Comparison of ENCODE assay signal across 18 cellular contexts in genomic region chr1:156806512-156807440, GRCh38. TPM values are rescaled to one million over a fixed set of nuclear protein-coding genes. Genes with fewer than 3 reads are reported as not detected.
DNase-seq lines count a peak whose midpoint lies in the region; ATAC-seq and TF ChIP-seq lines count a peak whose summit lies in the region.
"Had no signal": no experiment of that assay in that cellular context is flagged by ENCODE, and none has a peak within 500 bp of the region (broad histone marks: within the 10 kb centered on the region; RNA-seq: fewer than 3 reads in every experiment).

No MANE protein-coding gene starts in this region.

- no peak overlapping the region for H3K27ac ChIP-seq in BLaER1
- H3K27ac ChIP-seq: epithelial cell of prostate, left lung, SJSA1 had no signal

- peaks cover 91% of the 10 kb centered on the region for H3K4me1 Mint-ChIP-seq in activated CD4-positive, alpha-beta memory T cell treated with anti-CD3 and anti-CD28 coated beads, Interleukin-2, amount 10 ng/mL, durations not matched to agents 7 days and 5 days
- H3K4me1 Mint-ChIP-seq in mesothelial cell of epicardium (peaks cover 28% of the 10 kb centered on the region), type B pancreatic cell (ENCODE audit: unreplicated experiment) (peaks cover 38% of the 10 kb centered on the region)

- H3K27ac Mint-ChIP-seq in activated CD4-positive, alpha-beta memory T cell treated with anti-CD3 and anti-CD28 coated beads, Interleukin-2, amount 10 ng/mL, durations not matched to agents 7 days and 5 days, result peak overlapping the region; percentile 98
- H3K27ac Mint-ChIP-seq in mesothelial cell of epicardium, result peak overlapping the region; percentile 74
- H3K27ac Mint-ChIP-seq in type B pancreatic cell, result no peak overlapping the region

- no peaks in the 10 kb centered on the region for H3K9me3 ChIP-seq in BLaER1
- H3K9me3 ChIP-seq: left lung, SJSA1 had no signal

- no peaks in the 10 kb centered on the region for H3K27me3 ChIP-seq in BLaER1
- H3K27me3 ChIP-seq: hepatocyte, left lung, SJSA1 had no signal

- H3K4me1 ChIP-seq in BLaER1, result peaks cover 56% of the 10 kb centered on the region
- H3K4me1 ChIP-seq: SJSA1 had no signal

- no peaks in the 10 kb centered on the region for H3K27me3 Mint-ChIP-seq in activated CD4-positive, alpha-beta memory T cell treated with anti-CD3 and anti-CD28 coated beads, Interleukin-2, amount 10 ng/mL, durations not matched to agents 7 days and 5 days
- H3K27me3 Mint-ChIP-seq in mesothelial cell of epicardium (ENCODE audit: low read depth) (peaks cover 14% of the 10 kb centered on the region), type B pancreatic cell (peaks cover 19% of the 10 kb centered on the region)

- no peak overlapping the region for H3K9ac ChIP-seq in BLaER1

- H3K36me3 Mint-ChIP-seq in activated CD4-positive, alpha-beta memory T cell treated with anti-CD3 and anti-CD28 coated beads, Interleukin-2, amount 10 ng/mL, durations not matched to agents 7 days and 5 days (ENCODE audit: low read depth), result peaks cover 76% of the 10 kb centered on the region
- H3K36me3 Mint-ChIP-seq in mesothelial cell of epicardium (no peaks in the 10 kb centered on the region), type B pancreatic cell (peaks cover 5% of the 10 kb centered on the region)

- H4K20me1 ChIP-seq in BLaER1, result peaks cover 10% of the 10 kb centered on the region

- CTCF ChIA-PET in activated CD4-positive, alpha-beta memory T cell treated with anti-CD3 and anti-CD28 coated beads, Interleukin-2, amount 10 ng/mL, durations not matched to agents 7 days and 5 days (lab: Charles Lee), result interaction anchor here (1.2 to 3.1 kb wide), 10 partner anchors 9 to 117 kb away, joined by 3 to 31 read pairs (median 4); partner anchors contain the start of genes INSRR, MRPL24, NTRK1 and SH2D2A

- TF ChIP-seq CTCF in mesothelial cell of epicardium (IDR thresholded peaks at IDR 0.05; ENCODE audit: unreplicated experiment) (no peak), type B pancreatic cell (conservative IDR thresholded peaks at IDR 0.05) (no peak)

- H3K4me3 ChIP-seq in BLaER1, result no peak overlapping the region
- H3K4me3 ChIP-seq: hepatocyte, left lung, SJSA1 had no signal

- DNase-seq in NCI-H2171 treated with DMSO at 0.1 percent for 48 hours (lab: John Stamatoyannopoulos, UW) (peak; percentile 36), NCI-H2171 (lab: John Stamatoyannopoulos, UW) (no peak), mesothelial cell of epicardium (ENCODE audit: low spot score in 2 of 2, unreplicated experiment in 2 of 2) (no peak), type B pancreatic cell (ENCODE audit: extremely low spot score, unreplicated experiment) (no peak), kidney tubule cell (ENCODE audit: low spot score) (no peak)
- DNase-seq in activated CD4-positive, alpha-beta memory T cell treated with anti-CD3 and anti-CD28 coated beads, Interleukin-2, amount 10 ng/mL, durations not matched to agents 7 days and 5 days, result no peak
- DNase-seq: activated CD4-positive, alpha-beta T cell treated with anti-CD3 and anti-CD28 coated beads for 1 hour; H7; KG1; left lung; NCI-H1694 had no signal

- POLR2A ChIA-PET in activated CD4-positive, alpha-beta memory T cell treated with anti-CD3 and anti-CD28 coated beads, Interleukin-2, amount 10 ng/mL, durations not matched to agents 7 days and 5 days (lab: Charles Lee), result interaction anchor here (1.2 to 9.7 kb wide), 9 partner anchors 9 to 331 kb away, joined by 3 to 126 read pairs (median 5); partner anchors contain the start of genes ISG20L2, METTL25B, NTRK1 and SH2D2A

- no peaks in the 10 kb centered on the region for H3K9me3 Mint-ChIP-seq in activated CD4-positive, alpha-beta memory T cell treated with anti-CD3 and anti-CD28 coated beads, Interleukin-2, amount 10 ng/mL, durations not matched to agents 7 days and 5 days
- H3K9me3 Mint-ChIP-seq in mesothelial cell of epicardium (no peaks in the 10 kb centered on the region), type B pancreatic cell (no peaks in the 10 kb centered on the region)

- H3K4me2 ChIP-seq in BLaER1, result peak overlapping the region; percentile 69
- H3K4me2 ChIP-seq: hepatocyte had no signal

- no peak overlapping the region for H3K4me3 Mint-ChIP-seq in activated CD4-positive, alpha-beta memory T cell treated with anti-CD3 and anti-CD28 coated beads, Interleukin-2, amount 10 ng/mL, durations not matched to agents 7 days and 5 days
- H3K4me3 Mint-ChIP-seq in mesothelial cell of epicardium (no peak overlapping the region), type B pancreatic cell (no peak overlapping the region)

- no peak for ATAC-seq in HG02588 (IDR thresholded peaks at IDR 0.05; ENCODE audit: unreplicated experiment)
- ATAC-seq: left lung had no signal

- peaks cover 41% of the 10 kb centered on the region for H3K36me3 ChIP-seq in BLaER1
- H3K36me3 ChIP-seq: SJSA1 had no signal

RNA-seq across cellular contexts. Expression of gene SH2D2A, which starts 9.9 kb away (rescaled TPM):
- total RNA-seq in activated CD4-positive, alpha-beta memory T cell treated with anti-CD3 and anti-CD28 coated beads, Interleukin-2, amount 10 ng/mL, durations not matched to agents 7 days and 5 days, result 100 to 1,000 TPM; 192 to 193 TPM
- total RNA-seq in mesothelial cell of epicardium (0.58 to 2.1 TPM (median 0.89 TPM) in 3 replicates), type B pancreatic cell (ENCODE audit: low replicate concordance) (0.48 and 2.2 TPM in 2 replicates)
- total RNA-seq: cerebellum, SJSA1 had no signal

RNA-seq across cellular contexts. Expression of gene PRCC, which starts 39.4 kb away (rescaled TPM):
- total RNA-seq in activated CD4-positive, alpha-beta memory T cell treated with anti-CD3 and anti-CD28 coated beads, Interleukin-2, amount 10 ng/mL, durations not matched to agents 7 days and 5 days, result 10 to 100 TPM; 61.6 to 74.1 TPM
- total RNA-seq in mesothelial cell of epicardium (78.4 to 93.9 TPM (median 93.7 TPM) in 3 replicates), type B pancreatic cell (ENCODE audit: low replicate concordance) (79.1 and 81.8 TPM in 2 replicates)

RNA-seq across cellular contexts. Expression of gene INSRR, which starts 52.1 kb away (rescaled TPM):
- total RNA-seq in activated CD4-positive, alpha-beta memory T cell treated with anti-CD3 and anti-CD28 coated beads, Interleukin-2, amount 10 ng/mL, durations not matched to agents 7 days and 5 days, result under 1 TPM; 0.08 to 0.13 TPM
- 0.45 to 0.66 TPM (median 0.51 TPM) in 3 replicates for total RNA-seq in mesothelial cell of epicardium
- total RNA-seq in type B pancreatic cell (ENCODE audit: low replicate concordance), result 1.7 TPM in 1 of 2 replicates, not detected in the other
- total RNA-seq: H7, hepatocyte, left lung, SJSA1, subcutaneous adipose tissue had no signal

RNA-seq across cellular contexts. Expression of gene NTRK1, which starts 53.9 kb away (rescaled TPM):
- total RNA-seq in activated CD4-positive, alpha-beta memory T cell treated with anti-CD3 and anti-CD28 coated beads, Interleukin-2, amount 10 ng/mL, durations not matched to agents 7 days and 5 days, result 1 to 10 TPM; 1.6 to 1.8 TPM
- total RNA-seq in mesothelial cell of epicardium (1.2 to 1.3 TPM (median 1.3 TPM) in 3 replicates), type B pancreatic cell (ENCODE audit: low replicate concordance) (0.12 and 6.6 TPM in 2 replicates)
- total RNA-seq: SJSA1 had no signal

RNA-seq across cellular contexts. Expression of gene HDGF, which starts 55.3 kb away (rescaled TPM):
- 100 to 1,000 TPM; 222 to 229 TPM for total RNA-seq in activated CD4-positive, alpha-beta memory T cell treated with anti-CD3 and anti-CD28 coated beads, Interleukin-2, amount 10 ng/mL, durations not matched to agents 7 days and 5 days
- total RNA-seq in mesothelial cell of epicardium (176 to 183 TPM (median 182 TPM) in 3 replicates), type B pancreatic cell (ENCODE audit: low replicate concordance) (249 and 270 TPM in 2 replicates)

Comparison
In these comparisons a context has a peak if more than half of its experiments do, and no peak if none do; other contexts are left out.
1. RNA of gene SH2D2A, which starts 9.9 kb away (total RNA-seq): 192 to 193 TPM in activated CD4-positive, alpha-beta memory T cell treated with anti-CD3 and anti-CD28 coated beads, Interleukin-2, amount 10 ng/mL, durations not matched to agents 7 days and 5 days; 0.48 to 2.2 TPM in type B pancreatic cell and 0.58 to 2.1 TPM in mesothelial cell of epicardium; every median in the first group is over 10 times any median in the second.